Comparison of ENCODE assay signal across 11 cellular contexts in genomic region chr2:46329803-46330775, GRCh38. TPM values are rescaled to one million over a fixed set of nuclear protein-coding genes. Genes with fewer than 3 reads are reported as not detected.
DNase-seq lines count a peak whose midpoint lies in the region; TF ChIP-seq lines count a peak whose summit lies in the region.
"Had no signal": no experiment of that assay in that cellular context is flagged by ENCODE, and none has a peak within 500 bp of the region (broad histone marks: within the 10 kb centered on the region; RNA-seq: fewer than 3 reads in every experiment).

No MANE protein-coding gene starts in this region.

- H3K27ac ChIP-seq in fibroblast of lung (ENCODE audit: insufficient read depth, low read length) (peak overlapping the region; percentile 77), H9 (ENCODE audit: insufficient read length, low read depth, low read length) (no peak overlapping the region), MM.1S (ENCODE audit: low read length) (no peak overlapping the region)

- H4K20me1 ChIP-seq in fibroblast of lung (ENCODE audit: control insufficient read depth, extremely low read depth, insufficient read depth, low read length) (no peaks in the 10 kb centered on the region), H9 (ENCODE audit: control insufficient read depth, insufficient read depth, insufficient read length) (no peaks in the 10 kb centered on the region), MM.1S (ENCODE audit: insufficient read depth, low read length) (no peaks in the 10 kb centered on the region)

- H3K79me1 ChIP-seq in H9 (ENCODE audit: insufficient read depth, low read depth, low read length, poor library complexity, severe bottlenecking), result no peaks in the 10 kb centered on the region

- no peak overlapping the region for H3K14ac ChIP-seq in H9 (ENCODE audit: insufficient read depth, low read length)

- no peak overlapping the region for H2AK5ac ChIP-seq in H9 (ENCODE audit: insufficient read length, low read length)

- H3K4me1 ChIP-seq in fibroblast of lung (ENCODE audit: control insufficient read depth, extremely low read depth, insufficient read depth, low read length), result peaks cover 54% of the 10 kb centered on the region
- no peaks in the 10 kb centered on the region for H3K4me1 ChIP-seq in H9 (ENCODE audit: insufficient read depth, low read length)
- no peaks in the 10 kb centered on the region for H3K4me1 ChIP-seq in MM.1S (ENCODE audit: low read length)

- WGBS in H9 (ENCODE audit: extremely low coverage, insufficient read length, low lambda C conversion rate), result no CpG with 5 or more reads among the region's 7 CpGs

- H3K4me3 ChIP-seq in fibroblast of lung (replicated peaks in 1 of 4; ENCODE audit: control extremely low read depth in 1 of 4, insufficient read depth in 1 of 4, low read depth in 3 of 4, low read length in 4 of 4) (no peak overlapping the region), retinal pigment epithelial cell (ENCODE audit: low read length) (no peak overlapping the region), MM.1S (ENCODE audit: low read length) (no peak overlapping the region), H7 (ENCODE audit: insufficient read depth, low read depth, low read length) (no peak overlapping the region)

- H2BK120ac ChIP-seq in H9 (ENCODE audit: low read depth, low read length, poor library complexity, severe bottlenecking), result no peak overlapping the region

- H3K4me3 Mint-ChIP-seq in H9, result no peak overlapping the region; a peak in 1 of 5 replicates

- no peaks in the 10 kb centered on the region for H3F3A ChIP-seq in MM.1S (ENCODE audit: insufficient read depth, low read length)

- H2BK5ac ChIP-seq in H9 (ENCODE audit: insufficient read length, low read length), result no peak overlapping the region

- no peak overlapping the region for H4K91ac ChIP-seq in H9 (ENCODE audit: insufficient read length, low read depth, low read length)

- TF ChIP-seq CTCF in fibroblast of lung (conservative IDR thresholded peaks at IDR 0.05 in 1 of 2, IDR thresholded peaks at IDR 0.05 in 1 of 2; ENCODE audit: low read depth in 1 of 2, low read length in 2 of 2), result no peak
- TF ChIP-seq CTCF in retinal pigment epithelial cell (conservative IDR thresholded peaks at IDR 0.05; ENCODE audit: low read depth, low read length), result no peak
- TF ChIP-seq CTCF in H9 (conservative IDR thresholded peaks at IDR 0.05), result no peak
- no peak for TF ChIP-seq CTCF in MM.1S (IDR thresholded peaks at IDR 0.05; ENCODE audit: low read length)

- no peak overlapping the region for H4K5ac ChIP-seq in H9 (ENCODE audit: insufficient read length, low read depth, low read length)

- H3K36me3 ChIP-seq in fibroblast of lung (ENCODE audit: control insufficient read depth, insufficient read depth, low read length) (no peaks in the 10 kb centered on the region), MM.1S (replicated peaks; ENCODE audit: insufficient read depth, low read length) (no peaks in the 10 kb centered on the region), H7 (replicated peaks; ENCODE audit: control insufficient read depth, insufficient read depth, low read length) (no peaks in the 10 kb centered on the region)

- no peak overlapping the region for H3K56ac ChIP-seq in H9 (ENCODE audit: insufficient read length, low read depth, low read length)

- H3K36me3 Mint-ChIP-seq in H9 (ENCODE audit: insufficient read depth in 1 of 3, low read depth in 3 of 3), result no peaks in the 10 kb centered on the region

- H3K27me3 Mint-ChIP-seq in H9 (ENCODE audit: low read depth), result peaks cover 12% of the 10 kb centered on the region

- H3K9me3 ChIP-seq in fibroblast of lung (ENCODE audit: control insufficient read depth, insufficient read depth, low read depth, low read length) (no peaks in the 10 kb centered on the region), H9 (ENCODE audit: control insufficient read depth, low read depth, low read length) (no peaks in the 10 kb centered on the region), MM.1S (replicated peaks; ENCODE audit: insufficient read depth, low read length) (no peaks in the 10 kb centered on the region)

- no peaks in the 10 kb centered on the region for H3K9me2 ChIP-seq in MM.1S (replicated peaks; ENCODE audit: insufficient read depth, low read length)

- H3K9me3 Mint-ChIP-seq in H9, result no peaks in the 10 kb centered on the region

- no peak overlapping the region for H2AFZ ChIP-seq in fibroblast of lung (ENCODE audit: low read length)
- no peak overlapping the region for H2AFZ ChIP-seq in H9 (ENCODE audit: low read length)
- H2AFZ ChIP-seq in MM.1S (ENCODE audit: low read length), result no peak overlapping the region

- no peak overlapping the region for H3K4ac ChIP-seq in H9 (ENCODE audit: low read depth, low read length)

- H3K27me3 ChIP-seq in fibroblast of lung (ENCODE audit: control insufficient read depth, insufficient read depth, low read length) (no peaks in the 10 kb centered on the region), H9 (ENCODE audit: insufficient read depth, low read length) (0 out of 2 replicates have a peak, but pooled peaks cover 3% of the 10 kb centered on the region), MM.1S (replicated peaks; ENCODE audit: insufficient read depth, low read length) (no peaks in the 10 kb centered on the region), H7 (ENCODE audit: control insufficient read depth, insufficient read depth, low read length) (no peaks in the 10 kb centered on the region)

- H3K23ac ChIP-seq in H9 (ENCODE audit: insufficient read length, low read depth, low read length), result no peak overlapping the region

- H3T11ph ChIP-seq in H9 (ENCODE audit: low read length), result no peak overlapping the region

- DNase-seq in EL, result peak; percentile 92
- peak; percentile 86 for DNase-seq in RPMI7951 (ENCODE audit: low read depth)
- peak; percentile 94 to 96 for DNase-seq in fibroblast of lung (ENCODE audit: low read depth in 2 of 2)
- DNase-seq in retinal pigment epithelial cell (ENCODE audit: low read depth), result peak; percentile 94
- DNase-seq in H9, result no peak
- no peak for DNase-seq in NCI-H128 (lab: John Stamatoyannopoulos, UW; ENCODE audit: unreplicated experiment)
- no peak for DNase-seq in MM.1S
- DNase-seq in H7, result no peak
- DNase-seq: hippocampal formation; NCI-H446; stimulated activated CD4-positive, alpha-beta T cell treated with anti-CD3 and anti-CD28 coated beads, Interleukin-1b, Interleukin-23, amount 100 ng/mL, for 48 hours had no signal

- H3K4me2 ChIP-seq in fibroblast of lung (ENCODE audit: extremely low read depth, insufficient read depth, low read length) (peak overlapping the region; percentile 76), H9 (ENCODE audit: insufficient read depth, insufficient read length, low read length) (no peak overlapping the region), MM.1S (ENCODE audit: low read depth, low read length) (no peak overlapping the region)

- H3K27ac Mint-ChIP-seq in H9, result no peak overlapping the region

- H4K8ac ChIP-seq in H9 (replicated peaks; ENCODE audit: insufficient read length, low read depth, low read length), result no peak overlapping the region

- H3K9ac ChIP-seq in fibroblast of lung (ENCODE audit: insufficient read depth, low read length), result peak overlapping the region; percentile 11
- no peak overlapping the region for H3K9ac ChIP-seq in H9 (ENCODE audit: extremely low read depth, insufficient read length, low read length)
- no peak overlapping the region for H3K9ac ChIP-seq in MM.1S (ENCODE audit: low read length)

- H3K79me2 ChIP-seq in fibroblast of lung (ENCODE audit: control insufficient read depth, insufficient read depth, low read length) (peaks cover 50% of the 10 kb centered on the region), H9 (ENCODE audit: insufficient read depth, low read length) (no peaks in the 10 kb centered on the region), MM.1S (ENCODE audit: low read length) (no peaks in the 10 kb centered on the region)

- no peak overlapping the region for H2BK15ac ChIP-seq in H9 (ENCODE audit: low read depth, low read length)

- no peaks in the 10 kb centered on the region for H3K23me2 ChIP-seq in H9 (ENCODE audit: insufficient read length, low read depth, low read length, poor library complexity, severe bottlenecking)

- no peak overlapping the region for H2BK12ac ChIP-seq in H9 (ENCODE audit: insufficient read length, low read depth, low read length)

- peaks cover 14 to 20% of the 10 kb centered on the region in 2 experiments for H3K4me1 Mint-ChIP-seq in H9

- no peak overlapping the region for H2BK20ac ChIP-seq in H9 (ENCODE audit: low read depth, low read length, poor library complexity, severe bottlenecking)

- no peak overlapping the region for H3K18ac ChIP-seq in H9 (ENCODE audit: insufficient read length, low read depth, low read length)

RNA-seq across cellular contexts. Expression of gene EPAS1, which starts 32.9 kb away (rescaled TPM):
- 12.3 and 18.5 TPM in 2 replicates for total RNA-seq in RPMI7951 (2014; rRNA removed; shearing (Covaris generic))
- 82.4 and 120 TPM in 2 replicates for total RNA-seq in fibroblast of lung
- polyA plus RNA-seq in fibroblast of lung, result 330 and 941 TPM in 2 replicates
- 135 and 492 TPM in 2 replicates for polyA plus RNA-seq in fibroblast of lung (2012)
- 229 and 622 TPM in 2 replicates for polyA minus RNA-seq in fibroblast of lung (ENCODE audit: low replicate concordance)
- 1.1 and 1.4 TPM in 2 replicates for total RNA-seq in H9 (2021)
- 0.94 and 2.2 TPM in 2 replicates for total RNA-seq in H7 (2014; rRNA removed; shearing (Covaris generic))

Comparison
In these comparisons a context has a peak if more than half of its experiments do, and no peak if none do; other contexts are left out.
1. DNase-seq: peak in EL (single experiment), RPMI7951 (single experiment), fibroblast of lung (2 of 2) and retinal pigment epithelial cell (single experiment); none in H9 (single experiment), NCI-H128 (single experiment), MM.1S (single experiment) and H7 (single experiment).